In the genomic region with DNA sequence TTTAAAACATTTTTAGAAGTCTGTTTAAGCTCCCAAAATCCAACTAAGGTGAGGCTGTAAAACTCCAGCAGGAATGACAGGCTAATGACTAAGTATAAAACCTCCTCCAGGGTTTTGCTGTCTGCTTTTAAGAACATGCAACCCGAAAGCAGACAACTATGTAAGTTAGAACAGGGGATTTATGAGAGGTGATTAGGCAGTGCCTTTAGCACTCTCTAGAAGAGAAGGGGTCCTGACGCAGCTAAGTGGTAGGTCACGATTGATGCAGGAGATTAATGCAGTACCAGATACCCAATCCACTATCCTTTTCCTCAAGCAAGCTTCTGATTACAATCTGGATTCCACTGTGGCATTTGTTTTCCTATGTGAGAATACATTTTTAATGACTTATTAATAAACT, we compare ENCODE assay signal across 22 cellular contexts.
"Had no signal": no experiment of that assay in that cellular context is flagged by ENCODE, and none has a peak within 500 bp of the region (broad histone marks: within the 10 kb centered on the region; RNA-seq: fewer than 3 reads in every experiment).

No MANE protein-coding gene starts in this region.

- ATAC-seq: gastroesophageal sphincter; natural killer cell treated with Interleukin-12 subunit alpha and Interleukin-12 subunit beta and Interleukin-15 and Interleukin-18, amount 100 ng/mL, for 72 hours; stimulated activated effector memory CD8-positive, alpha-beta T cell treated with anti-CD3 and anti-CD28 coated beads, Interleukin-12 subunit alpha, Interleukin-12 subunit beta, amount 100 ng/mL, for 72 hours; T-helper 17 cell had no signal

- H3K4me1 Mint-ChIP-seq: immature natural killer cell; stimulated activated effector memory CD8-positive, alpha-beta T cell treated with anti-CD3 and anti-CD28 coated beads, Interleukin-12 subunit alpha, Interleukin-12 subunit beta, amount 100 ng/mL, for 72 hours had no signal

- H3K36me3 Mint-ChIP-seq: immature natural killer cell; natural killer cell treated with Interleukin-12 subunit alpha and Interleukin-12 subunit beta and Interleukin-15 and Interleukin-18, amount 100 ng/mL, for 72 hours; stimulated activated effector memory CD8-positive, alpha-beta T cell treated with anti-CD3 and anti-CD28 coated beads, Interleukin-12 subunit alpha, Interleukin-12 subunit beta, amount 100 ng/mL, for 72 hours had no signal

- H3K9me3 ChIP-seq: breast epithelium, gastroesophageal sphincter, lower lobe of right lung, testis, upper lobe of left lung had no signal

- H3K36me3 ChIP-seq: breast epithelium, gastroesophageal sphincter, lower lobe of right lung, upper lobe of left lung had no signal

- H3K4me3 Mint-ChIP-seq: immature natural killer cell; natural killer cell treated with Interleukin-12 subunit alpha and Interleukin-12 subunit beta and Interleukin-15 and Interleukin-18, amount 100 ng/mL, for 72 hours; stimulated activated effector memory CD8-positive, alpha-beta T cell treated with anti-CD3 and anti-CD28 coated beads, Interleukin-12 subunit alpha, Interleukin-12 subunit beta, amount 100 ng/mL, for 72 hours; T-helper 17 cell had no signal

- H3K9me3 Mint-ChIP-seq: natural killer cell treated with Interleukin-12 subunit alpha and Interleukin-12 subunit beta and Interleukin-15 and Interleukin-18, amount 100 ng/mL, for 72 hours had no signal

- DNase-seq: activated CD4-positive, CD25-positive, alpha-beta regulatory T cell treated with anti-CD3 and anti-CD28 coated beads, Interleukin-2, amount 50 U/mL, for 72 hours; activated CD8-positive, alpha-beta memory T cell treated with anti-CD3 and anti-CD28 coated beads for 24 hours; activated CD8-positive, alpha-beta memory T cell treated with anti-CD3 and anti-CD28 coated beads, Interleukin-2, amount 50 U/mL, for 48 hours; activated effector memory CD4-positive, alpha-beta T cell treated with anti-CD3 and anti-CD28 coated beads, Interleukin-2, amount 50 U/mL, for 16 hours; activated naive CD4-positive, alpha-beta T cell treated with anti-CD3 and anti-CD28 coated beads, Interleukin-2, amount 50 U/mL, for 16 hours; activated T-cell treated with anti-CD3 and anti-CD28 coated beads, Interleukin-2, amount 50 U/mL, for 48 hours; erythroblast; immature natural killer cell; lower lobe of right lung; nucleus accumbens; posterior cingulate gyrus; small intestine; stimulated activated CD4-positive, alpha-beta T cell treated with anti-CD3 and anti-CD28 coated beads, Interleukin-4, amount 100 ng/mL, for 1 hour; T-helper 17 cell; testis; upper lobe of left lung had no signal

- H3K27me3 ChIP-seq: breast epithelium, gastroesophageal sphincter, testis, upper lobe of left lung had no signal

- H3K4me1 ChIP-seq: breast epithelium, gastroesophageal sphincter, lower lobe of right lung, upper lobe of left lung had no signal

- H3K4me3 ChIP-seq: breast epithelium, coronary artery, gastroesophageal sphincter, lower lobe of right lung, testis, upper lobe of left lung had no signal

- H3K27ac ChIP-seq: breast epithelium, coronary artery, lower lobe of right lung, testis, VCaP had no signal

- H3K27ac Mint-ChIP-seq: immature natural killer cell; natural killer cell treated with Interleukin-12 subunit alpha and Interleukin-12 subunit beta and Interleukin-15 and Interleukin-18, amount 100 ng/mL, for 72 hours; stimulated activated effector memory CD8-positive, alpha-beta T cell treated with anti-CD3 and anti-CD28 coated beads, Interleukin-12 subunit alpha, Interleukin-12 subunit beta, amount 100 ng/mL, for 72 hours; T-helper 17 cell had no signal
